Comparison of ENCODE assay signal across 1 cellular context in the genomic region with DNA sequence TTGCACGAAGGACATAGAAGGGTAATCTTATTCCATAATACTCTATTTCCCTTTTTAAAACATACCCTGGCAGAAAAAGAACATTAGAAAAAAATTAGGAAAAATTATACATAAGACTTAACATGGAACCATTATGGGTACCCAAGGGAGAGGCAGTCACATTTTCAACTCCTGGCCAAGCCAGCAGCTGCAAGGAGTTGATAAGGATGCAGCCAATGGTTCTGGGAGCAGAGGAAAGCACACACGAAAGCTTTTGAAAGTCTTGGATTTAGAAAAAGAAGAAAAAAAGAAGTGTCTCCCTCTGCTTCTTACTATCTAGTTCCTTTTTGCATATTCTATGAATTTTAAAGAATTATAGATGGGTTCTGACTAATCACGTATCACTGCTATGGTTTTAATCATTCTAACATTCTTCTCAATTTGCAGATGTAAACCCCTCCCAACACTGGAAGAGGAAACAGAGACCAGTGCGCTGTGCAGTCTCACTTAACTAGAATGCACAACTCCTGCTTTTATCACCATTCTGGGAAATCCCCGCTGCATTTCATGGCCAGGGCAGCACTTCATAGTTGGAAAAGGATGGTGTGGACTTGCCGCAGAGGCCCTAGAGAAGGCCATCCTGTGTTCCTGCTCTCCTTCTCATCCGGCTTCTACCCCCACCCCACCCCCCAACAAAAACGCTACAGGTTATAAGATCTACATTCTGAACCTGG.
A peak's percentile ranks its signal among the peaks of the same experiment; 100 is the strongest.
TF ChIP-seq lines count a peak whose summit lies in the region.

No MANE protein-coding gene starts in this region.

TF ChIP-seq in K562, 482 proteins besides CTCF, POLR2A, EP300 and RAD21 (continued from another document and continues in another):
- TF ChIP-seq, protein P1, sequence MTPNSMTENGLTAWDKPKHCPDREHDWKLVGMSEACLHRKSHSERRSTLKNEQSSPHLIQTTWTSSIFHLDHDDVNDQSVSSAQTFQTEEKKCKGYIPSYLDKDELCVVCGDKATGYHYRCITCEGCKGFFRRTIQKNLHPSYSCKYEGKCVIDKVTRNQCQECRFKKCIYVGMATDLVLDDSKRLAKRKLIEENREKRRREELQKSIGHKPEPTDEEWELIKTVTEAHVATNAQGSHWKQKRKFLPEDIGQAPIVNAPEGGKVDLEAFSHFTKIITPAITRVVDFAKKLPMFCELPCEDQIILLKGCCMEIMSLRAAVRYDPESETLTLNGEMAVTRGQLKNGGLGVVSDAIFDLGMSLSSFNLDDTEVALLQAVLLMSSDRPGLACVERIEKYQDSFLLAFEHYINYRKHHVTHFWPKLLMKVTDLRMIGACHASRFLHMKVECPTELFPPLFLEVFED (CRISPR knock-in tag; conservative IDR thresholded peaks at IDR 0.05): no peak
- TF ChIP-seq ARID2 (IDR thresholded peaks at IDR 0.05) (no peak), ZNF644 (tag; IDR thresholded peaks at IDR 0.05; ENCODE audit: low read depth) (no peak), NEUROD1 (IDR thresholded peaks at IDR 0.05; ENCODE audit: borderline replicate concordance, low read depth, low read length, partially characterized antibody) (peak; percentile 15), NFE2 (IDR thresholded peaks at IDR 0.05; ENCODE audit: low read depth) (no peak), EWSR1 (IDR thresholded peaks at IDR 0.05; ENCODE audit: borderline replicate concordance, low read depth, partially characterized antibody) (no peak), ZNF318 (IDR thresholded peaks at IDR 0.05; ENCODE audit: borderline replicate concordance in 1 of 2, low read depth in 1 of 2) (no peak), CUX1 (CRISPR knock-in tag; IDR thresholded peaks at IDR 0.05) (no peak), PHTF2 (CRISPR knock-in tag; IDR thresholded peaks at IDR 0.05) (no peak), ZNF121 (CRISPR knock-in tag; conservative IDR thresholded peaks at IDR 0.05) (no peak), ZNF778 (CRISPR knock-in tag; IDR thresholded peaks at IDR 0.05) (no peak), SRSF3 (IDR thresholded peaks at IDR 0.05; ENCODE audit: insufficient read depth, low read length) (no peak), E2F6 (IDR thresholded peaks at IDR 0.05; ENCODE audit: borderline replicate concordance in 1 of 2, extremely low read depth in 1 of 2, insufficient read depth in 1 of 2, insufficient read length in 1 of 2, low read depth in 1 of 2, low read length in 1 of 2, poor library complexity in 1 of 2, severe bottlenecking in 1 of 2) (no peak), ZNF77 (CRISPR knock-in tag; IDR thresholded peaks at IDR 0.05) (no peak), SAFB2 (IDR thresholded peaks at IDR 0.05; ENCODE audit: borderline replicate concordance, low read depth, low read length, severe bottlenecking) (no peak), MED1 (CRISPR knock-in tag; IDR thresholded peaks at IDR 0.05; ENCODE audit: borderline replicate concordance) (no peak), TFAP4 (CRISPR knock-in tag; IDR thresholded peaks at IDR 0.05; ENCODE audit: borderline replicate concordance) (peak; percentile 30; the same call in 1 of the 2 replicates)
- TF ChIP-seq, protein P2, sequence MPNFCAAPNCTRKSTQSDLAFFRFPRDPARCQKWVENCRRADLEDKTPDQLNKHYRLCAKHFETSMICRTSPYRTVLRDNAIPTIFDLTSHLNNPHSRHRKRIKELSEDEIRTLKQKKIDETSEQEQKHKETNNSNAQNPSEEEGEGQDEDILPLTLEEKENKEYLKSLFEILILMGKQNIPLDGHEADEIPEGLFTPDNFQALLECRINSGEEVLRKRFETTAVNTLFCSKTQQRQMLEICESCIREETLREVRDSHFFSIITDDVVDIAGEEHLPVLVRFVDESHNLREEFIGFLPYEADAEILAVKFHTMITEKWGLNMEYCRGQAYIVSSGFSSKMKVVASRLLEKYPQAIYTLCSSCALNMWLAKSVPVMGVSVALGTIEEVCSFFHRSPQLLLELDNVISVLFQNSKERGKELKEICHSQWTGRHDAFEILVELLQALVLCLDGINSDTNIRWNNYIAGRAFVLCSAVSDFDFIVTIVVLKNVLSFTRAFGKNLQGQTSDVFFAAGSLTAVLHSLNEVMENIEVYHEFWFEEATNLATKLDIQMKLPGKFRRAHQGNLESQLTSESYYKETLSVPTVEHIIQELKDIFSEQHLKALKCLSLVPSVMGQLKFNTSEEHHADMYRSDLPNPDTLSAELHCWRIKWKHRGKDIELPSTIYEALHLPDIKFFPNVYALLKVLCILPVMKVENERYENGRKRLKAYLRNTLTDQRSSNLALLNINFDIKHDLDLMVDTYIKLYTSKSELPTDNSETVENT (CRISPR knock-in tag; IDR thresholded peaks at IDR 0.05): no peak
- TF ChIP-seq, protein P3, sequence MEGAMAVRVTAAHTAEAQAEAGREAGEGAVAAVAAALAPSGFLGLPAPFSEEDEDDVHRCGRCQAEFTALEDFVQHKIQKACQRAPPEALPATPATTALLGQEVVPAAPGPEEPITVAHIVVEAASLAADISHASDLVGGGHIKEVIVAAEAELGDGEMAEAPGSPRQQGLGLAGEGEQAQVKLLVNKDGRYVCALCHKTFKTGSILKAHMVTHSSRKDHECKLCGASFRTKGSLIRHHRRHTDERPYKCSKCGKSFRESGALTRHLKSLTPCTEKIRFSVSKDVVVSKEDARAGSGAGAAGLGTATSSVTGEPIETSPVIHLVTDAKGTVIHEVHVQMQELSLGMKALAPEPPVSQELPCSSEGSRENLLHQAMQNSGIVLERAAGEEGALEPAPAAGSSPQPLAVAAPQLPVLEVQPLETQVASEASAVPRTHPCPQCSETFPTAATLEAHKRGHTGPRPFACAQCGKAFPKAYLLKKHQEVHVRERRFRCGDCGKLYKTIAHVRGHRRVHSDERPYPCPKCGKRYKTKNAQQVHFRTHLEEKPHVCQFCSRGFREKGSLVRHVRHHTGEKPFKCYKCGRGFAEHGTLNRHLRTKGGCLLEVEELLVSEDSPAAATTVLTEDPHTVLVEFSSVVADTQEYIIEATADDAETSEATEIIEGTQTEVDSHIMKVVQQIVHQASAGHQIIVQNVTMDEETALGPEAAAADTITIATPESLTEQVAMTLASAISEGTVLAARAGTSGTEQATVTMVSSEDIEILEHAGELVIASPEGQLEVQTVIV (CRISPR knock-in tag; IDR thresholded peaks at IDR 0.05; ENCODE audit: borderline replicate concordance): no peak
- TF ChIP-seq, protein P4, sequence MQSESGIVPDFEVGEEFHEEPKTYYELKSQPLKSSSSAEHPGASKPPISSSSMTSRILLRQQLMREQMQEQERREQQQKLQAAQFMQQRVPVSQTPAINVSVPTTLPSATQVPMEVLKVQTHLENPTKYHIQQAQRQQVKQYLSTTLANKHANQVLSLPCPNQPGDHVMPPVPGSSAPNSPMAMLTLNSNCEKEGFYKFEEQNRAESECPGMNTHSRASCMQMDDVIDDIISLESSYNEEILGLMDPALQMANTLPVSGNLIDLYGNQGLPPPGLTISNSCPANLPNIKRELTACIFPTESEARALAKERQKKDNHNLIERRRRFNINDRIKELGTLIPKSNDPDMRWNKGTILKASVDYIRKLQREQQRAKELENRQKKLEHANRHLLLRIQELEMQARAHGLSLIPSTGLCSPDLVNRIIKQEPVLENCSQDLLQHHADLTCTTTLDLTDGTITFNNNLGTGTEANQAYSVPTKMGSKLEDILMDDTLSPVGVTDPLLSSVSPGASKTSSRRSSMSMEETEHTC (IDR thresholded peaks at IDR 0.05): no peak
